ENCODE assay signal across 8 cellular contexts in genomic region chr1:70204139-70204538, GRCh38. TPM values are rescaled to one million over a fixed set of nuclear protein-coding genes. Genes with fewer than 3 reads are reported as not detected.
A peak's percentile ranks its signal among the peaks of the same experiment; 100 is the strongest.
DNase-seq lines count a peak whose midpoint lies in the region; ATAC-seq and TF ChIP-seq lines count a peak whose summit lies in the region.

No MANE protein-coding gene starts in this region.

- H3K27ac ChIP-seq in cardiac muscle cell: no peak overlapping the region
- H3K27ac ChIP-seq in iPS-20b (ENCODE audit: low read length): no peak overlapping the region
- H3K27ac ChIP-seq in thoracic aorta: no peak overlapping the region

- H3K4me1 ChIP-seq in cardiac muscle cell (ENCODE audit: low read depth) (peaks cover 10% of the 10 kb centered on the region), iPS-20b (ENCODE audit: insufficient read depth, low read length) (no peaks in the 10 kb centered on the region; the same call in 1 of the 2 replicates), thoracic aorta (ENCODE audit: control insufficient read depth in 1 of 2, low read depth in 2 of 2) (peaks cover 28 to 46% of the 10 kb centered on the region in 2 donors)

- peak overlapping the region; percentile 100 for H3K27ac Mint-ChIP-seq in activated CD8-positive, alpha-beta T cell treated with anti-CD3 and anti-CD28 coated beads, Interleukin-2, amount 10 ng/mL, durations not matched to agents 7 days and 5 days

- H3K4me3 Mint-ChIP-seq in activated CD8-positive, alpha-beta T cell treated with anti-CD3 and anti-CD28 coated beads, Interleukin-2, amount 10 ng/mL, durations not matched to agents 7 days and 5 days: peak overlapping the region; percentile 99

- intact Hi-C loops in left cardiac atrium (cut with DNase I): no loop called here

- H3K36me3 Mint-ChIP-seq in activated CD8-positive, alpha-beta T cell treated with anti-CD3 and anti-CD28 coated beads, Interleukin-2, amount 10 ng/mL, durations not matched to agents 7 days and 5 days (ENCODE audit: low read depth): peaks cover 23% of the 10 kb centered on the region

- no peaks in the 10 kb centered on the region for H3K27me3 ChIP-seq in cardiac muscle cell
- H3K27me3 ChIP-seq in iPS-20b (ENCODE audit: insufficient read depth, low read length): no peaks in the 10 kb centered on the region
- no peaks in the 10 kb centered on the region for H3K27me3 ChIP-seq in thoracic aorta (replicated peaks; ENCODE audit: insufficient read depth)

- H3K36me3 ChIP-seq in cardiac muscle cell (no peaks in the 10 kb centered on the region), iPS-20b (ENCODE audit: insufficient read depth, low read depth, low read length) (peaks cover 14% of the 10 kb centered on the region), thoracic aorta (no peaks in the 10 kb centered on the region)

- POLR2A ChIA-PET in activated CD8-positive, alpha-beta T cell treated with anti-CD3 and anti-CD28 coated beads, Interleukin-2, amount 10 ng/mL, durations not matched to agents 7 days and 5 days (lab: Charles Lee): interaction anchor here (2.7 to 10.3 kb wide), 3 partner anchors 16 to 150 kb away, joined by 9 to 92 read pairs (median 19); partner anchors contain the start of genes ANKRD13C and SRSF11

- H3K4me3 ChIP-seq in cardiac muscle cell: peak overlapping the region; percentile 62
- H3K4me3 ChIP-seq in iPS-20b (ENCODE audit: low read length): peak overlapping the region; percentile 99
- peak overlapping the region; percentile 79 for H3K4me3 ChIP-seq in thoracic aorta

- H3K4me1 Mint-ChIP-seq in activated CD8-positive, alpha-beta T cell treated with anti-CD3 and anti-CD28 coated beads, Interleukin-2, amount 10 ng/mL, durations not matched to agents 7 days and 5 days (ENCODE audit: low read depth): peaks cover 48% of the 10 kb centered on the region

- H3K27me3 Mint-ChIP-seq in activated CD8-positive, alpha-beta T cell treated with anti-CD3 and anti-CD28 coated beads, Interleukin-2, amount 10 ng/mL, durations not matched to agents 7 days and 5 days (ENCODE audit: low read depth): no peaks in the 10 kb centered on the region

- no peak for ATAC-seq in left cardiac atrium
- ATAC-seq in activated CD8-positive, alpha-beta T cell treated with anti-CD3 and anti-CD28 coated beads, Interleukin-2, amount 10 ng/mL, durations not matched to agents 7 days and 5 days: no peak
- ATAC-seq in thoracic aorta (ENCODE audit: insufficient number of reproducible peaks, low FRiP score, low read depth): no peak
- no peak for ATAC-seq in HG03460 (IDR thresholded peaks at IDR 0.05; ENCODE audit: unreplicated experiment)

- peak overlapping the region; percentile 98 for H3K9ac ChIP-seq in iPS-20b (ENCODE audit: low read depth, low read length)

- CTCF ChIA-PET in activated CD8-positive, alpha-beta T cell treated with anti-CD3 and anti-CD28 coated beads, Interleukin-2, amount 10 ng/mL, durations not matched to agents 7 days and 5 days (lab: Charles Lee): interaction anchor here (1.1 kb wide), 1 partner anchor 877 kb away, joined by 3 read pairs; no protein-coding TSS in a partner anchor

- H3K9me3 ChIP-seq in cardiac muscle cell (ENCODE audit: low read depth) (no peaks in the 10 kb centered on the region), iPS-20b (ENCODE audit: insufficient read depth, low read depth, low read length) (no peaks in the 10 kb centered on the region), thoracic aorta (no peaks in the 10 kb centered on the region)

- TF ChIP-seq CTCF in cardiac muscle cell (IDR thresholded peaks at IDR 0.05; ENCODE audit: low read depth, low read length) (no peak), thoracic aorta (IDR thresholded peaks at IDR 0.05) (no peak)

- DNase-seq in cardiac muscle cell (ENCODE audit: low read depth in 1 of 2, low spot score in 1 of 2) (no peak), left cardiac atrium (no peak), thoracic aorta (ENCODE audit: low spot score) (no peak), GF-D8 (lab: John Stamatoyannopoulos, UW) (no peak), NCI-H1092 treated with DMSO at 0.1 percent for 48 hours (lab: John Stamatoyannopoulos, UW) (no peak)
- DNase-seq in activated CD8-positive, alpha-beta T cell treated with anti-CD3 and anti-CD28 coated beads, Interleukin-2, amount 10 ng/mL, durations not matched to agents 7 days and 5 days: no peak

- no peaks in the 10 kb centered on the region for H3K9me3 Mint-ChIP-seq in activated CD8-positive, alpha-beta T cell treated with anti-CD3 and anti-CD28 coated beads, Interleukin-2, amount 10 ng/mL, durations not matched to agents 7 days and 5 days (ENCODE audit: insufficient read depth)

RNA-seq across cellular contexts. Expression of gene LRRC40, which starts 1.2 kb away (rescaled TPM):
- total RNA-seq in cardiac muscle cell (15.0 and 19.4 TPM in 2 replicates), left cardiac atrium (10 to 100 TPM in 1 of 2 donors, 1 to 10 TPM in 1; 8.8 to 12.5 TPM), thoracic aorta (10 to 100 TPM in 1 of 2 donors, 1 to 10 TPM in 1; 8.8 to 12.4 TPM)
- polyA plus RNA-seq in cardiac muscle cell: 21.0 and 25.0 TPM in 2 replicates
- 10 to 100 TPM; 22.5 to 22.7 TPM for total RNA-seq in activated CD8-positive, alpha-beta T cell treated with anti-CD3 and anti-CD28 coated beads, Interleukin-2, amount 10 ng/mL, durations not matched to agents 7 days and 5 days

RNA-seq across cellular contexts. Expression of gene SRSF11, which starts 17.0 kb away (rescaled TPM):
- total RNA-seq in cardiac muscle cell (81.8 and 143 TPM in 2 replicates), left cardiac atrium (10 to 100 TPM; 56.1 to 68.5 TPM), thoracic aorta (100 to 1,000 TPM; 146 to 282 TPM)
- polyA plus RNA-seq in cardiac muscle cell: 228 and 269 TPM in 2 replicates
- total RNA-seq in activated CD8-positive, alpha-beta T cell treated with anti-CD3 and anti-CD28 coated beads, Interleukin-2, amount 10 ng/mL, durations not matched to agents 7 days and 5 days: 100 to 1,000 TPM; 165 to 169 TPM
